8 cellular contexts compared by ENCODE assay signal in genomic region chr6:151388997-151389639, GRCh38. TPM values are rescaled to one million over a fixed set of nuclear protein-coding genes. Genes with fewer than 3 reads are reported as not detected.
DNase-seq lines count a peak whose midpoint lies in the region; ATAC-seq and TF ChIP-seq lines count a peak whose summit lies in the region.

No MANE protein-coding gene starts in this region.

- H3K4me2 ChIP-seq in BLaER1 (peak overlapping the region; percentile 89), KMS-11 (peak overlapping the region; percentile 75)

- DNase-seq in brain microvascular endothelial cell = no peak
- no peak for DNase-seq in mesothelial cell of epicardium (ENCODE audit: low spot score in 2 of 2, unreplicated experiment in 2 of 2)
- DNase-seq in vagina (ENCODE audit: extremely low spot score in 2 of 2) = no peak
- no peak for DNase-seq in SIG-M5 (lab: John Stamatoyannopoulos, UW)
- no peak for DNase-seq in activated gamma-delta T cell (lab: John Stamatoyannopoulos, UW)

- H3K27ac Mint-ChIP-seq in mesothelial cell of epicardium = peak overlapping the region; percentile 98

- no peaks in the 10 kb centered on the region for H3K9me3 ChIP-seq in BLaER1
- no peaks in the 10 kb centered on the region for H3K9me3 ChIP-seq in vagina

- H3K4me3 ChIP-seq in BLaER1 = peak overlapping the region; percentile 96
- no peak overlapping the region for H3K4me3 ChIP-seq in KMS-11 (IDR thresholded peaks at IDR 0.05; ENCODE audit: insufficient read depth, low read depth, low read length)
- peak overlapping the region; percentile 64 for H3K4me3 ChIP-seq in brain microvascular endothelial cell (ENCODE audit: low read depth, low read length)
- H3K4me3 ChIP-seq in vagina = peak overlapping the region; percentile 82 to 96

- H2AFZ ChIP-seq in KMS-11 (ENCODE audit: low read depth) = peak overlapping the region; percentile 62; the same call in 1 of the 2 replicates

- peak overlapping the region; percentile 94 for H3K9ac ChIP-seq in BLaER1
- H3K9ac ChIP-seq in KMS-11 = peak overlapping the region; percentile 84

- H3K4me1 Mint-ChIP-seq in mesothelial cell of epicardium = peaks cover 41% of the 10 kb centered on the region

- no peaks in the 10 kb centered on the region for H3K27me3 Mint-ChIP-seq in mesothelial cell of epicardium (ENCODE audit: low read depth)

- no peaks in the 10 kb centered on the region for H3K9me3 Mint-ChIP-seq in mesothelial cell of epicardium

- in situ Hi-C loops in brain microvascular endothelial cell (cut with HindIII; ENCODE audit: low pct_ligation_motif_present, low sequenced_read_pairs) = no loop called here

- H4K20me1 ChIP-seq in BLaER1 (peaks cover 74% of the 10 kb centered on the region), KMS-11 (ENCODE audit: insufficient read depth) (no peaks in the 10 kb centered on the region)

- H3K27ac ChIP-seq in BLaER1 = peak overlapping the region; percentile 99
- peak overlapping the region; percentile 97 for H3K27ac ChIP-seq in KMS-11
- H3K27ac ChIP-seq in brain microvascular endothelial cell = peak overlapping the region; percentile 93
- H3K27ac ChIP-seq in vagina = peak overlapping the region; percentile 100

- peaks cover 1% of the 10 kb centered on the region for H3K36me3 Mint-ChIP-seq in mesothelial cell of epicardium

- peak overlapping the region; percentile 80 for H3K4me3 Mint-ChIP-seq in mesothelial cell of epicardium

- ATAC-seq in HG03442 (IDR thresholded peaks at IDR 0.05; ENCODE audit: unreplicated experiment) = no peak

- intact Hi-C loops in vagina (cut with DNase I) = no loop called here

- H3K36me3 ChIP-seq in BLaER1 (peaks cover 18% of the 10 kb centered on the region), KMS-11 (ENCODE audit: insufficient read depth) (no peaks in the 10 kb centered on the region), brain microvascular endothelial cell (replicated peaks) (no peaks in the 10 kb centered on the region), vagina (no peaks in the 10 kb centered on the region)

- H3K79me2 ChIP-seq in KMS-11 (ENCODE audit: insufficient read depth, low read depth) = peaks cover 77% of the 10 kb centered on the region

- H3K4me1 ChIP-seq in BLaER1 (peaks cover 36% of the 10 kb centered on the region), KMS-11 (ENCODE audit: low read depth, poor library complexity, severe bottlenecking) (peaks cover 50% of the 10 kb centered on the region), vagina (peaks cover 45% of the 10 kb centered on the region)

- no peaks in the 10 kb centered on the region for H3K27me3 ChIP-seq in BLaER1
- H3K27me3 ChIP-seq in KMS-11 (ENCODE audit: insufficient read depth, low read depth) = no peaks in the 10 kb centered on the region
- no peaks in the 10 kb centered on the region for H3K27me3 ChIP-seq in brain microvascular endothelial cell (replicated peaks)
- H3K27me3 ChIP-seq in vagina = no peaks in the 10 kb centered on the region

- TF ChIP-seq POLR2A in vagina (IDR thresholded peaks at IDR 0.05) = no peak

- TF ChIP-seq CTCF in KMS-11 (conservative IDR thresholded peaks at IDR 0.05; ENCODE audit: low read depth, low read length) = no peak
- TF ChIP-seq CTCF in brain microvascular endothelial cell (IDR thresholded peaks at IDR 0.05; ENCODE audit: low read depth, low read length, missing control alignments) = no peak
- TF ChIP-seq CTCF in mesothelial cell of epicardium (IDR thresholded peaks at IDR 0.05; ENCODE audit: unreplicated experiment) = no peak
- no peak for TF ChIP-seq CTCF in vagina (IDR thresholded peaks at IDR 0.05)

RNA-seq across cellular contexts. Expression of gene ZBTB2, which starts 2.2 kb away (rescaled TPM):
- total RNA-seq in mesothelial cell of epicardium (15.2 to 16.1 TPM (median 15.8 TPM) in 3 replicates), vagina (15.0 TPM)
